9 cellular contexts compared by ENCODE assay signal in genomic region chr3:138426211-138426610, GRCh38. TPM values are rescaled to one million over a fixed set of nuclear protein-coding genes. Genes with fewer than 3 reads are reported as not detected.
DNase-seq lines count a peak whose midpoint lies in the region; ATAC-seq, FAIRE-seq and TF ChIP-seq lines count a peak whose summit lies in the region.
"Had no signal": no experiment of that assay in that cellular context is flagged by ENCODE, and none has a peak within 500 bp of the region (broad histone marks: within the 10 kb centered on the region; RNA-seq: fewer than 3 reads in every experiment).

No MANE protein-coding gene starts in this region.

- dilution Hi-C loops in endothelial cell of umbilical vein (cut with MboI; ENCODE audit: extremely low pct_ligation_motif_present, low sequenced_read_pairs) = no loop called here

- H3K9me3 ChIP-seq in endothelial cell of umbilical vein (replicated peaks; ENCODE audit: control insufficient read depth, insufficient read depth, low read length) = no peaks in the 10 kb centered on the region
- no peaks in the 10 kb centered on the region for H3K9me3 ChIP-seq in neuronal stem cell (replicated peaks in 1 of 2; ENCODE audit: control insufficient read depth in 2 of 2, insufficient read depth in 1 of 2, low read depth in 1 of 2, low read length in 2 of 2)

- H2AFZ ChIP-seq in endothelial cell of umbilical vein (ENCODE audit: low read depth, low read length) (no peak overlapping the region), neuronal stem cell (ENCODE audit: low read length) (peak overlapping the region; percentile 40)

- no peak overlapping the region for H2BK120ac ChIP-seq in neuronal stem cell (ENCODE audit: low read depth, low read length)

- H2BK5ac ChIP-seq in neuronal stem cell (ENCODE audit: low read length) = no peak overlapping the region

- no peak overlapping the region for H3K18ac ChIP-seq in neuronal stem cell (ENCODE audit: low read length)

- H3K4ac ChIP-seq in neuronal stem cell (ENCODE audit: low read length) = no peak overlapping the region

- H3K4me3 ChIP-seq in endothelial cell of umbilical vein (replicated peaks in 1 of 3; ENCODE audit: insufficient read depth in 1 of 3, low read depth in 1 of 3, low read length in 3 of 3) (no peak overlapping the region), neuronal stem cell (ENCODE audit: low read length in 2 of 2) (no peak overlapping the region)

- no peak for FAIRE-seq in endothelial cell of umbilical vein (lab: Jason Lieb, UNC)
- no peak for FAIRE-seq in GM12891 (lab: Jason Lieb, UNC)

- DNase-seq in ELR (ENCODE audit: low read depth) (peak; percentile 56), NCI-H1694 (lab: John Stamatoyannopoulos, UW) (peak; percentile 10), endothelial cell of umbilical vein (ENCODE audit: low read depth, low spot score) (no peak), neuronal stem cell (ENCODE audit: low spot score) (no peak), left colon (no peak), GM12891 (ENCODE audit: insufficient read length, low spot score) (no peak)
- no peak for DNase-seq in stimulated activated naive CD4-positive, alpha-beta T cell treated with Interleukin-2 at 50 U/mL for 16 hours (lab: John Stamatoyannopoulos, UW)
- DNase-seq: NCI-H510A treated with DMSO at 0.1 percent for 48 hours had no signal

- H3K27me3 ChIP-seq in endothelial cell of umbilical vein (ENCODE audit: control insufficient read depth in 2 of 2, insufficient read depth in 2 of 2, low read length in 2 of 2) (peaks cover 0 to 3% of the 10 kb centered on the region in 2 experiments), neuronal stem cell (ENCODE audit: control insufficient read depth in 3 of 3, insufficient read depth in 3 of 3, low read depth in 1 of 3, low read length in 3 of 3) (peaks cover 0 to 6% (median 0%) of the 10 kb centered on the region in 3 experiments)

- no peak overlapping the region for H3K14ac ChIP-seq in neuronal stem cell (ENCODE audit: low read length)

- no peak overlapping the region for H2BK12ac ChIP-seq in neuronal stem cell (ENCODE audit: low read length)

- no peak overlapping the region for H2BK15ac ChIP-seq in neuronal stem cell (ENCODE audit: low read length)

- no peaks in the 10 kb centered on the region for H4K20me1 ChIP-seq in endothelial cell of umbilical vein (replicated peaks; ENCODE audit: control insufficient read depth, extremely low read depth, insufficient read depth, low read length)

- H3K23ac ChIP-seq in neuronal stem cell (ENCODE audit: low read depth, low read length, poor library complexity) = no peak overlapping the region

- H3K79me2 ChIP-seq in endothelial cell of umbilical vein (ENCODE audit: control insufficient read depth, insufficient read depth, low read length) = no peaks in the 10 kb centered on the region

- CTCF ChIA-PET in endothelial cell of umbilical vein (lab: Charles Lee) = interaction anchor here (1.0 to 2.7 kb wide), 2 partner anchors 8 to 497 kb away, joined by 4 to 8 read pairs; no protein-coding TSS in a partner anchor

- no peak overlapping the region for H2AK5ac ChIP-seq in neuronal stem cell (ENCODE audit: low read depth, low read length)

- no peak for TF ChIP-seq POLR2A in endothelial cell of umbilical vein (IDR thresholded peaks at IDR 0.05; ENCODE audit: low read depth, low read length)
- TF ChIP-seq POLR2A in GM12891 (IDR thresholded peaks at IDR 0.05; ENCODE audit: low read depth, low read length) = no peak

- BruUV-seq in endothelial cell of umbilical vein (replicated peaks; lab: Mats Ljungman, UMichigan) = no TSS peak

- no CpG with 5 or more reads among the region's 3 CpGs for WGBS in neuronal stem cell (ENCODE audit: extremely low coverage in 2 of 2, insufficient read length in 2 of 2, insufficient replicate concordance in 1 of 2), 2 donors

- H3K4me1 ChIP-seq in endothelial cell of umbilical vein (ENCODE audit: control insufficient read depth, extremely low read depth, insufficient read depth, low read length) (no peaks in the 10 kb centered on the region), neuronal stem cell (ENCODE audit: control insufficient read depth in 2 of 2, insufficient read depth in 1 of 2, low read depth in 1 of 2, low read length in 2 of 2) (no peaks in the 10 kb centered on the region)

- ATAC-seq in GM18519 (IDR thresholded peaks at IDR 0.05; ENCODE audit: low FRiP score, unreplicated experiment) (no peak), left colon (no peak)

- peak; percentile 16 to 38 for TF ChIP-seq CTCF in endothelial cell of umbilical vein (IDR thresholded peaks at IDR 0.05; ENCODE audit: extremely low read depth in 1 of 2, insufficient read depth in 1 of 2, low read depth in 1 of 2, low read length in 2 of 2)

- H3K4me2 ChIP-seq in endothelial cell of umbilical vein (ENCODE audit: insufficient read depth, low read length) = no peak overlapping the region
- H3K4me2 ChIP-seq in neuronal stem cell (ENCODE audit: insufficient read depth, low read length, poor library complexity, severe bottlenecking) = no peak overlapping the region

- no peak overlapping the region for H3K27ac ChIP-seq in endothelial cell of umbilical vein (ENCODE audit: insufficient read depth, low read depth, low read length)
- no peak overlapping the region for H3K27ac ChIP-seq in neuronal stem cell (replicated peaks; ENCODE audit: low read length)

- H3K36me3 ChIP-seq in endothelial cell of umbilical vein (ENCODE audit: control insufficient read depth in 2 of 2, extremely low read depth in 1 of 2, insufficient read depth in 2 of 2, low read length in 2 of 2) (no peaks in the 10 kb centered on the region), neuronal stem cell (replicated peaks in 1 of 2; ENCODE audit: control insufficient read depth in 2 of 2, insufficient read depth in 2 of 2, low read length in 2 of 2) (no peaks in the 10 kb centered on the region)

- no peaks in the 10 kb centered on the region for H3K79me1 ChIP-seq in neuronal stem cell (ENCODE audit: low read depth, low read length)

- intact Hi-C loops in endothelial cell of umbilical vein (cut with micrococcal nuclease) (loop anchor here (1.0 to 2.0 kb wide), 2 partner anchors 94 to 245 kb away; no protein-coding TSS in a partner anchor), left colon (cut with DNase I, micrococcal nuclease) (no loop called here)

- no peak overlapping the region for H4K8ac ChIP-seq in neuronal stem cell (ENCODE audit: low read depth, low read length)

- POLR2A ChIA-PET in endothelial cell of umbilical vein (lab: Charles Lee) = no interaction called here

- no peaks in the 10 kb centered on the region for H3K9me1 ChIP-seq in endothelial cell of umbilical vein (replicated peaks; ENCODE audit: control insufficient read depth, extremely low read depth, insufficient read depth, low read length)

- H3K9ac ChIP-seq in endothelial cell of umbilical vein (replicated peaks; ENCODE audit: extremely low read depth, insufficient read depth, low read length) (no peak overlapping the region), neuronal stem cell (ENCODE audit: low read depth, low read length, poor library complexity) (no peak overlapping the region)

- H4K91ac ChIP-seq in neuronal stem cell (ENCODE audit: low read depth, low read length, poor library complexity) = no peak overlapping the region

TF ChIP-seq in endothelial cell of umbilical vein, 7 proteins besides CTCF, POLR2A, EP300 and RAD21:
- TF ChIP-seq GATA2 (IDR thresholded peaks at IDR 0.05; ENCODE audit: insufficient read depth, insufficient read length, low read depth, low read length) (no peak), JUN (IDR thresholded peaks at IDR 0.05; ENCODE audit: borderline replicate concordance, insufficient read depth, insufficient read length, low read depth) (no peak), POLR2AphosphoS5 (IDR thresholded peaks at IDR 0.05; ENCODE audit: insufficient read depth, low read depth, low read length) (no peak), EZH2 (IDR thresholded peaks at IDR 0.05; ENCODE audit: borderline replicate concordance, low read depth, low read length, severe bottlenecking) (no peak), FOS (IDR thresholded peaks at IDR 0.05; ENCODE audit: borderline replicate concordance, insufficient read depth, low read length) (no peak), MAX (IDR thresholded peaks at IDR 0.05; ENCODE audit: insufficient read depth, insufficient read length) (no peak), MYC (IDR thresholded peaks at IDR 0.05; ENCODE audit: low read depth, low read length) (no peak)

TF ChIP-seq in GM12891, 5 proteins besides CTCF, POLR2A, EP300 and RAD21:
- no peak for TF ChIP-seq POU2F2 (IDR thresholded peaks at IDR 0.05; ENCODE audit: low read depth, low read length)

RNA-seq across cellular contexts. Expression of gene ESYT3, which starts 8.2 kb away (rescaled TPM):
- total RNA-seq in endothelial cell of umbilical vein = not detected in 2 replicates
- not detected in 2 replicates for polyA plus RNA-seq in endothelial cell of umbilical vein
- polyA plus RNA-seq in endothelial cell of umbilical vein (2011; cell fraction: cytosol; rRNA removed) = not detected in 2 replicates
- polyA plus RNA-seq in endothelial cell of umbilical vein (2011; cell fraction: nucleus; rRNA removed) = 0.14 TPM in 1 of 2 replicates, not detected in the other
- polyA plus RNA-seq in endothelial cell of umbilical vein (2012) = not detected in 2 replicates
- not detected in 2 replicates for polyA minus RNA-seq in endothelial cell of umbilical vein
- 0.82 TPM for polyA minus RNA-seq in endothelial cell of umbilical vein (2011; cell fraction: cytosol; rRNA and poly(A)+ RNA removed)
- 0.10 TPM in 1 of 2 replicates, not detected in the other for polyA minus RNA-seq in endothelial cell of umbilical vein (2011; cell fraction: nucleus; rRNA and poly(A)+ RNA removed)
- 0.35 TPM for polyA plus RNA-seq in neuronal stem cell (2013, experiment 1 of 2)
- polyA plus RNA-seq in neuronal stem cell (2013, experiment 2 of 2) = 0.39 TPM
- total RNA-seq in left colon = 1 to 10 TPM in 1 of 2 donors, under 1 TPM in 1; 0.12 to 1.7 TPM
- polyA plus RNA-seq in GM12891 (2012; ENCODE audit: low read depth, missing spikeins) = not detected

Comparison
In these comparisons a context has a peak if more than half of its experiments do, and no peak if none do; other contexts are left out.
1. DNase-seq: peak in ELR (single experiment) and NCI-H1694 (single experiment); none in endothelial cell of umbilical vein (single experiment), neuronal stem cell (single experiment), stimulated activated naive CD4-positive, alpha-beta T cell treated with Interleukin-2 at 50 U/mL for 16 hours (single experiment), left colon (0 of 2) and GM12891 (single experiment).